ENCODE assay signal across 8 cellular contexts in the genomic region with DNA sequence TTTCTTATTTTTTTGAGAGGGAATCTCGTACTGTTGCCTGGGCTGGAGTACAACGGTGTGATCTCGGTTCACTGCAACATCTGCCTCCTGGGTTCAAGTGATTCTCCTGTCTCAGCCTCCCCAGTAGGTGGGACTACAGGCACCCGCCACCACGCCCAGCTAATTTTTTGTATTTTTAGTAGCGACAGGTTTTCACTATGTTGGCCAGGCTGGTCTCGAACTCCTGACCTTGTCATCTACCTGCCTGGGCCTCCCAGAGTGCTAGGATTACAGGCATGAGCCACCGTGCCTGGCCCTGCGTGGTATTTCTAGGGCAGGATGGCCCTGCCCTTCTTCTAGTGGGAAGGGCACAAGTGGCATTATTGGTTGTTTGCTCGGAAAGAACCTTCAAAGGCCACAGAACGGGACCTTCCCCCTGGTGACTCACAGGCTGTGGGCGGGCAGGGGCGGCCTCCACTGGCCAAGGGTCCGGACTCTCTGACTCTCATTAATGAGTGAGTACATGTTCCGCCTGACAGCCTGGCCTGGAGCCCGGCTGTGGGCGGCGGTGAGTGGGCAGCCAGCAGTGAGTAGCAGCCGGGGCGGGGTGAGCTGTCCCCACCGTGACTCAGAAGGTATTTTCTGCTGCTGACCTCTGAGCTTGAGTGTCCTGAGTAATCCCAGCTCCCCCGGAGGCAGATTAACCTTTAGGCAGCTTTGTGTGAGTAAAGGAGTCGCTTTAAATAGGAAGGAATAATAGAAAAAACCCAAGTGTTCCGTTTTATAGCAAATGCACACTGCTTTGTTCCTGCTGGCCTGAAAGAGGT. TPM values are rescaled to one million over a fixed set of nuclear protein-coding genes. Genes with fewer than 3 reads are reported as not detected.
DNase-seq lines count a peak whose midpoint lies in the region; ATAC-seq and TF ChIP-seq lines count a peak whose summit lies in the region.

No MANE protein-coding gene starts in this region.

- TF ChIP-seq CTCF in HL-60 (IDR thresholded peaks at IDR 0.05; ENCODE audit: insufficient read depth, low read length) (no peak), body of pancreas (IDR thresholded peaks at IDR 0.05) (peak in 2 of 7 experiments; percentile 27 to 41)

- peak overlapping the region; percentile 70 to 75 (median 75) for H3K9ac ChIP-seq in skeletal muscle tissue (ENCODE audit: low read depth in 1 of 3, low read length in 3 of 3)

- WGBS in body of pancreas, 2 donors: 10 to 18% methylated on average over 15 to 24 of the region's 24 CpGs

- no peaks in the 10 kb centered on the region for H3K9me3 ChIP-seq in body of pancreas
- H3K9me3 ChIP-seq in skeletal muscle tissue (ENCODE audit: control insufficient read depth in 3 of 3, low read length in 3 of 3): no peaks in the 10 kb centered on the region

- H3K27ac ChIP-seq in HL-60 (replicated peaks) (peak overlapping the region; percentile 82), body of pancreas (peak overlapping the region; percentile 96 to 99 (median 97)), skeletal muscle tissue (ENCODE audit: low read depth, low read length) (peak overlapping the region; percentile 99)

- DNase-seq in CD1c-positive myeloid dendritic cell (ENCODE audit: extremely low spot score): peak; percentile 100
- peak; percentile 74 to 80 for DNase-seq in HL-60 (ENCODE audit: low read depth in 1 of 2, low spot score in 1 of 2)
- DNase-seq in T-helper 22 cell (ENCODE audit: low read depth): peak; percentile 33
- DNase-seq in body of pancreas: peak; percentile 97 to 99 (median 99)
- peak; percentile 67 for DNase-seq in iPS-NIHi7 (ENCODE audit: extremely low spot score)
- no peak for DNase-seq in NCI-H510A (lab: John Stamatoyannopoulos, UW)

- H3K36me3 ChIP-seq in body of pancreas (replicated peaks in 1 of 2; ENCODE audit: insufficient read depth in 1 of 2, low read depth in 2 of 2) (no peaks in the 10 kb centered on the region), skeletal muscle tissue (ENCODE audit: control insufficient read depth in 3 of 3, insufficient read depth in 3 of 3, low read length in 3 of 3) (no peaks in the 10 kb centered on the region)

- H3K4me1 ChIP-seq in body of pancreas (peaks cover 93% of the 10 kb centered on the region), skeletal muscle tissue (ENCODE audit: control insufficient read depth in 3 of 3, insufficient read depth in 3 of 3, low read length in 3 of 3) (peaks cover 70 to 79% (median 70%) of the 10 kb centered on the region in 3 donors)

- TF ChIP-seq POLR2A in body of pancreas (IDR thresholded peaks at IDR 0.05): peak; percentile 37 to 81 (median 74)

- intact Hi-C loops in body of pancreas (cut with DNase I): no loop called here

- H3K4me3 ChIP-seq in HL-60 (replicated peaks; ENCODE audit: insufficient read depth, low read length): peak overlapping the region; percentile 30
- no peak overlapping the region for H3K4me3 ChIP-seq in body of pancreas
- H3K4me3 ChIP-seq in skeletal muscle tissue (ENCODE audit: low read length in 3 of 3): peak overlapping the region; percentile 45 to 60 (median 49)

- ATAC-seq in GM19372 (IDR thresholded peaks at IDR 0.05; ENCODE audit: low read depth, unreplicated experiment) (peak; percentile 56), body of pancreas (peak; percentile 91)

- H3K27me3 ChIP-seq in HL-60 (ENCODE audit: insufficient read depth, poor library complexity, severe bottlenecking) (no peaks in the 10 kb centered on the region), body of pancreas (no peaks in the 10 kb centered on the region), skeletal muscle tissue (ENCODE audit: control insufficient read depth in 3 of 3, insufficient read depth in 3 of 3, low read length in 3 of 3) (no peaks in the 10 kb centered on the region)

RNA-seq across cellular contexts. Expression of gene DOT1L, which starts 5.1 kb away (rescaled TPM):
- total RNA-seq in body of pancreas: 10 to 100 TPM; 10.1 to 44.5 TPM
- total RNA-seq in skeletal muscle tissue: 5.7 TPM

RNA-seq across cellular contexts. Expression of gene AP3D1, which starts 17.5 kb away (rescaled TPM):
- total RNA-seq in body of pancreas: 100 to 1,000 TPM in 1 of 2 donors, 10 to 100 TPM in 1; 77.0 to 124 TPM
- 33.4 TPM for total RNA-seq in skeletal muscle tissue

Comparison
In these comparisons a context has a peak if more than half of its experiments do, and no peak if none do; other contexts are left out.
1. H3K4me3 ChIP-seq: peak in HL-60 (single experiment) and skeletal muscle tissue (3 of 3); none in body of pancreas (0 of 2).
2. Peak in every context shown above with its lines, with median percentiles within 50 percentile points of each other: H3K27ac ChIP-seq.